ENCODE assay signal across 10 cellular contexts in genomic region chr17:14428640-14429029, GRCh38.
DNase-seq lines count a peak whose midpoint lies in the region; ATAC-seq, FAIRE-seq and TF ChIP-seq lines count a peak whose summit lies in the region.
"Had no signal": no experiment of that assay in that cellular context is flagged by ENCODE, and none has a peak within 500 bp of the region (broad histone marks: within the 10 kb centered on the region; RNA-seq: fewer than 3 reads in every experiment).

No MANE protein-coding gene starts in this region.

- H3K36me3 ChIP-seq in GM23248 (ENCODE audit: low read depth) = no peaks in the 10 kb centered on the region

- no peaks in the 10 kb centered on the region for H3K79me2 ChIP-seq in GM23248 (ENCODE audit: insufficient read depth)

- 37 to 42% methylated on average over 2 of the region's 2 CpGs for WGBS in GM23248 (ENCODE audit: low coverage in 1 of 2, low lambda C conversion rate in 2 of 2, missing lambda C conversion rate in 2 of 2), 2 experiments

- H3K27me3 Mint-ChIP-seq in naive B cell = no peaks in the 10 kb centered on the region

- DNase-seq in UCSD-AML1 (lab: John Stamatoyannopoulos, UW; ENCODE audit: unreplicated experiment) = peak; percentile 20
- DNase-seq in naive B cell = peak; percentile 65
- no peak for DNase-seq in D721Med (ENCODE audit: insufficient read length, low spot score)
- no peak for DNase-seq in GM23248
- DNase-seq in NCI-H2227 (lab: John Stamatoyannopoulos, UW; ENCODE audit: unreplicated experiment) = no peak
- DNase-seq in hypothalamus (lab: John Stamatoyannopoulos, UW) = no peak
- DNase-seq: mesenchymal stem cell, NCI-H526 treated with DMSO at 0.1 percent for 48 hours had no signal

- no peak overlapping the region for H3K4me3 ChIP-seq in GM23248

- H3K27me3 ChIP-seq in GM23248 (replicated peaks; ENCODE audit: insufficient read depth) = no peaks in the 10 kb centered on the region

- in situ Hi-C loops in GM23248 (cut with MboI) = no loop called here

- peak overlapping the region; percentile 70 to 89 (median 84) for H3K4me3 Mint-ChIP-seq in naive B cell

- H3K9me3 ChIP-seq in GM23248 (ENCODE audit: low read depth) = no peaks in the 10 kb centered on the region

- H3K4me2 ChIP-seq in GM23248 (ENCODE audit: unreplicated experiment) = no peak overlapping the region

- no peaks in the 10 kb centered on the region for H3F3A ChIP-seq in GM23248 (ENCODE audit: insufficient read depth)

- H3K9ac ChIP-seq in GM23248 = no peak overlapping the region

- H3K27ac Mint-ChIP-seq in naive B cell = peak overlapping the region; percentile 75 to 97 (median 93)

- no peak overlapping the region for H3K27ac ChIP-seq in GM23248

- no peaks in the 10 kb centered on the region for H3K36me3 Mint-ChIP-seq in naive B cell

- FAIRE-seq in D721Med (lab: Jason Lieb, UNC) = no peak

- no peaks in the 10 kb centered on the region for H3K9me2 ChIP-seq in GM23248 (ENCODE audit: insufficient read depth)

- peaks cover 0 to 4% (median 0%) of the 10 kb centered on the region in 7 donors for H3K9me3 Mint-ChIP-seq in naive B cell

- peaks cover 3% of the 10 kb centered on the region; the same call in 1 of the 2 replicates for H3K4me1 ChIP-seq in GM23248 (ENCODE audit: insufficient read depth)

- H2AFZ ChIP-seq in GM23248 = no peak overlapping the region

- no peaks in the 10 kb centered on the region for H4K20me1 ChIP-seq in GM23248 (ENCODE audit: insufficient read depth)

- peaks cover 45 to 49% (median 46%) of the 10 kb centered on the region in 3 donors for H3K4me1 Mint-ChIP-seq in naive B cell

- TF ChIP-seq CTCF in D721Med (IDR thresholded peaks at IDR 0.05; ENCODE audit: insufficient read depth, missing control alignments) = no peak

- ATAC-seq in GM18868 (IDR thresholded peaks at IDR 0.05; ENCODE audit: unreplicated experiment) (peak; percentile 77), HG02973 (IDR thresholded peaks at IDR 0.05; ENCODE audit: unreplicated experiment) (peak; percentile 46), naive B cell (ENCODE audit: low read depth in 2 of 2) (peak; percentile 78 to 79)

Comparison
In these comparisons a context has a peak if more than half of its experiments do, and no peak if none do; other contexts are left out.
1. DNase-seq: peak in UCSD-AML1 (single experiment) and naive B cell (single experiment); none in D721Med (single experiment), GM23248 (single experiment), NCI-H2227 (single experiment) and hypothalamus (0 of 51).
2. Peak in every context shown above with its lines, with median percentiles within 50 percentile points of each other: ATAC-seq.